ENCODE assay signal across 8 cellular contexts in genomic region chr22:19430890-19431541, GRCh38. TPM values are rescaled to one million over a fixed set of nuclear protein-coding genes. Genes with fewer than 3 reads are reported as not detected.
A peak's percentile ranks its signal among the peaks of the same experiment; 100 is the strongest.
DNase-seq lines count a peak whose midpoint lies in the region; ATAC-seq and TF ChIP-seq lines count a peak whose summit lies in the region.

No MANE protein-coding gene starts in this region.

- H3K27me3 ChIP-seq in ACC112 (ENCODE audit: insufficient read depth, low read length): no peaks in the 10 kb centered on the region

- peaks cover 41% of the 10 kb centered on the region for H3K36me3 Mint-ChIP-seq in activated naive CD4-positive, alpha-beta T cell treated with anti-CD3 and anti-CD28 coated beads, Interleukin-2, amount 10 ng/mL, durations not matched to agents 7 days and 5 days

- peak overlapping the region; percentile 80 for H3K4me3 ChIP-seq in ACC112 (ENCODE audit: low read depth, low read length)
- H3K4me3 ChIP-seq in retinal pigment epithelial cell (ENCODE audit: low read length): peak overlapping the region; percentile 85

- H3K27me3 Mint-ChIP-seq in activated naive CD4-positive, alpha-beta T cell treated with anti-CD3 and anti-CD28 coated beads, Interleukin-2, amount 10 ng/mL, durations not matched to agents 7 days and 5 days: no peaks in the 10 kb centered on the region

- H3K4me1 Mint-ChIP-seq in activated naive CD4-positive, alpha-beta T cell treated with anti-CD3 and anti-CD28 coated beads, Interleukin-2, amount 10 ng/mL, durations not matched to agents 7 days and 5 days: peaks cover 55% of the 10 kb centered on the region

- TF ChIP-seq CTCF in GM13976 (IDR thresholded peaks at IDR 0.05; ENCODE audit: borderline replicate concordance, control extremely low read depth, extremely low read depth, insufficient read depth, missing control alignments) (no peak), retinal pigment epithelial cell (conservative IDR thresholded peaks at IDR 0.05; ENCODE audit: low read depth, low read length) (peak; percentile 34)

- peak overlapping the region; percentile 61 for H3K27ac ChIP-seq in ACC112 (ENCODE audit: low read depth, low read length)
- peak overlapping the region; percentile 98 for H3K27ac ChIP-seq in KOPT-K1 (ENCODE audit: low read depth, low read length, poor library complexity, severe bottlenecking)

- no peaks in the 10 kb centered on the region for H3K9me3 Mint-ChIP-seq in activated naive CD4-positive, alpha-beta T cell treated with anti-CD3 and anti-CD28 coated beads, Interleukin-2, amount 10 ng/mL, durations not matched to agents 7 days and 5 days

- ATAC-seq in left ventricle myocardium superior (no peak), HG03135 (IDR thresholded peaks at IDR 0.05; ENCODE audit: unreplicated experiment) (no peak)

- in situ Hi-C loops in GM13976 (cut with MboI; ENCODE audit: low sequenced_read_pairs, unreplicated experiment): no loop called here

- peaks cover 53% of the 10 kb centered on the region for H3K79me2 ChIP-seq in ACC112 (ENCODE audit: control insufficient read depth, insufficient read depth, low read length, unreplicated experiment)

- H2AFZ ChIP-seq in ACC112 (ENCODE audit: low read length, unreplicated experiment): no peak overlapping the region

- CTCF ChIA-PET in activated naive CD4-positive, alpha-beta T cell treated with anti-CD3 and anti-CD28 coated beads, Interleukin-2, amount 10 ng/mL, durations not matched to agents 7 days and 5 days (lab: Charles Lee): no interaction called here

- H3K4me3 Mint-ChIP-seq in activated naive CD4-positive, alpha-beta T cell treated with anti-CD3 and anti-CD28 coated beads, Interleukin-2, amount 10 ng/mL, durations not matched to agents 7 days and 5 days: peak overlapping the region; percentile 84

- H3K9me3 ChIP-seq in KOPT-K1 (ENCODE audit: insufficient read depth, low read length, poor library complexity, severe bottlenecking): no peaks in the 10 kb centered on the region

- DNase-seq in GM13976 (ENCODE audit: low spot score): peak; percentile 41
- peak; percentile 40 for DNase-seq in activated naive CD4-positive, alpha-beta T cell treated with anti-CD3 and anti-CD28 coated beads, Interleukin-2, amount 10 ng/mL, durations not matched to agents 7 days and 5 days
- peak; percentile 54 for DNase-seq in left ventricle myocardium superior
- no peak for DNase-seq in retinal pigment epithelial cell (ENCODE audit: low read depth)
- no peak for DNase-seq in superior temporal gyrus (ENCODE audit: extremely low spot score)

- H3K27ac Mint-ChIP-seq in activated naive CD4-positive, alpha-beta T cell treated with anti-CD3 and anti-CD28 coated beads, Interleukin-2, amount 10 ng/mL, durations not matched to agents 7 days and 5 days: peak overlapping the region; percentile 94

- intact Hi-C loops in left ventricle myocardium superior (cut with micrococcal nuclease): no loop called here

- H3K36me3 ChIP-seq in ACC112 (ENCODE audit: insufficient read depth, low read length) (no peaks in the 10 kb centered on the region; the same call in 1 of the 2 replicates), KOPT-K1 (ENCODE audit: insufficient read depth, low read length) (peaks cover 49% of the 10 kb centered on the region)

- H3K4me1 ChIP-seq in ACC112 (ENCODE audit: control insufficient read depth, insufficient read depth, low read length, unreplicated experiment): peaks cover 5% of the 10 kb centered on the region

RNA-seq across cellular contexts. Expression of gene HIRA, which starts 0.5 kb away (rescaled TPM):
- total RNA-seq in left ventricle myocardium superior: 18.2 TPM

RNA-seq across cellular contexts. Expression of gene MRPL40, which starts 1.3 kb away (rescaled TPM):
- 52.7 TPM for total RNA-seq in left ventricle myocardium superior

RNA-seq across cellular contexts. Expression of gene C22orf39, which starts 16.5 kb away (rescaled TPM):
- 68.6 TPM for total RNA-seq in left ventricle myocardium superior

RNA-seq across cellular contexts. Expression of gene UFD1, which starts 48.0 kb away (rescaled TPM):
- 44.5 TPM for total RNA-seq in left ventricle myocardium superior

RNA-seq across cellular contexts. Expression of gene CDC45, which starts 48.7 kb away (rescaled TPM):
- 0.67 TPM for total RNA-seq in left ventricle myocardium superior

Comparison
In these comparisons a context has a peak if more than half of its experiments do, and no peak if none do; other contexts are left out.
1. DNase-seq: peak in GM13976 (single experiment), activated naive CD4-positive, alpha-beta T cell treated with anti-CD3 and anti-CD28 coated beads, Interleukin-2, amount 10 ng/mL, durations not matched to agents 7 days and 5 days (single experiment) and left ventricle myocardium superior (single experiment); none in retinal pigment epithelial cell (single experiment) and superior temporal gyrus (single experiment).